In the genomic region with DNA sequence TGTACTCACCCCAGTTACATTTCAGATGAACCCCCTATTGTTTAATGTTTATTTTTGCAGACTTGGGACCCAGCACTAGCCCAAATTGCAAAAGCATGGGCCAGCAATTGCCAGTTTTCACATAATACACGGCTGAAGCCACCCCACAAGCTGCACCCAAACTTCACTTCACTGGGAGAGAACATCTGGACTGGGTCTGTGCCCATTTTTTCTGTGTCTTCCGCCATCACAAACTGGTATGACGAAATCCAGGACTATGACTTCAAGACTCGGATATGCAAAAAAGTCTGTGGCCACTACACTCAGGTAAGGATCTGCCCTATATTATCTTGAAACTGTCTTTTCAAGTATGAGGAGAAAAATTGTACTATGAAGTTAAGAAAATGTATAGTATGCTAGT, we compare ENCODE assay signal across 1 cellular context.
TF ChIP-seq lines count a peak whose summit lies in the region.

No MANE protein-coding gene starts in this region.

TF ChIP-seq in K562, 482 proteins besides CTCF, POLR2A, EP300 and RAD21:
- TF ChIP-seq CEBPG (CRISPR knock-in tag; IDR thresholded peaks at IDR 0.05) (no peak), CEBPG (tag; conservative IDR thresholded peaks at IDR 0.05 in 1 of 2, IDR thresholded peaks at IDR 0.05 in 1 of 2) (0 out of 4 replicates have a peak, but pooled peaks of 1 of the 2 experiments have one; percentile 21), JUN (IDR thresholded peaks at IDR 0.05; ENCODE audit: borderline replicate concordance, low read depth, low read length) (no peak), JUN (CRISPR knock-in tag; IDR thresholded peaks at IDR 0.05; ENCODE audit: borderline replicate concordance) (no peak), MCM7 (IDR thresholded peaks at IDR 0.05) (no peak), CEBPB (tag; IDR thresholded peaks at IDR 0.05) (peak; percentile 34), ZBTB7A (IDR thresholded peaks at IDR 0.05; ENCODE audit: borderline replicate concordance, control insufficient read depth, low read depth, low read length) (no peak)
TF ChIP-seq in K562: peak in this region for 2.
